Comparison of ENCODE assay signal across 8 cellular contexts in genomic region chr9:77985996-77986395, GRCh38.
"Had no signal": no experiment of that assay in that cellular context is flagged by ENCODE, and none has a peak within 500 bp of the region (broad histone marks: within the 10 kb centered on the region; RNA-seq: fewer than 3 reads in every experiment).

No MANE protein-coding gene starts in this region.

- H3K9me3 Mint-ChIP-seq: memory B cell; stimulated activated memory B cell treated with anti-CD40 and anti-IgM and Interleukin-4, amounts not matched to agents 10 μg/mL and 1 μg/mL and 100 μg/mL, for 72 hours had no signal

- H3K27me3 ChIP-seq: cardiac muscle cell, left lung, tibial nerve had no signal

- DNase-seq: activated naive CD4-positive, alpha-beta T cell treated with Interleukin-2 at 50 U/mL for 16 hours; islet precursor cell; left lung had no signal

- H3K27ac ChIP-seq: cardiac muscle cell, left lung, tibial nerve had no signal

- ATAC-seq: esophagus mucosa; left lung; stimulated activated memory B cell treated with anti-CD40 and anti-IgM and Interleukin-4, amounts not matched to agents 10 μg/mL and 1 μg/mL and 100 μg/mL, for 72 hours had no signal

- H3K27ac Mint-ChIP-seq: memory B cell; stimulated activated memory B cell treated with anti-CD40 and anti-IgM and Interleukin-4, amounts not matched to agents 10 μg/mL and 1 μg/mL and 100 μg/mL, for 72 hours had no signal

- H3K4me3 Mint-ChIP-seq: memory B cell; stimulated activated memory B cell treated with anti-CD40 and anti-IgM and Interleukin-4, amounts not matched to agents 10 μg/mL and 1 μg/mL and 100 μg/mL, for 72 hours had no signal

- H3K36me3 Mint-ChIP-seq: memory B cell; stimulated activated memory B cell treated with anti-CD40 and anti-IgM and Interleukin-4, amounts not matched to agents 10 μg/mL and 1 μg/mL and 100 μg/mL, for 72 hours had no signal

- H3K9me3 ChIP-seq: left lung, tibial nerve had no signal

- H3K4me3 ChIP-seq: cardiac muscle cell, left lung, tibial nerve had no signal

- H3K36me3 ChIP-seq: cardiac muscle cell, left lung, tibial nerve had no signal
